Comparison of ENCODE assay signal across 8 cellular contexts in genomic region chr12:98644433-98644711, GRCh38. TPM values are rescaled to one million over a fixed set of nuclear protein-coding genes. Genes with fewer than 3 reads are reported as not detected.
A peak's percentile ranks its signal among the peaks of the same experiment; 100 is the strongest.
DNase-seq lines count a peak whose midpoint lies in the region; ATAC-seq and TF ChIP-seq lines count a peak whose summit lies in the region.

No MANE protein-coding gene starts in this region.

- H3K4me1 ChIP-seq in body of pancreas: peaks cover 19% of the 10 kb centered on the region
- peaks cover 0 to 26% (median 9%) of the 10 kb centered on the region in 4 donors for H3K4me1 ChIP-seq in tibial artery

- no peaks in the 10 kb centered on the region for H3K9me3 ChIP-seq in KOPT-K1 (ENCODE audit: insufficient read depth, low read length, poor library complexity, severe bottlenecking)
- no peaks in the 10 kb centered on the region for H3K9me3 ChIP-seq in body of pancreas
- H3K9me3 ChIP-seq in tibial artery: no peaks in the 10 kb centered on the region

- ATAC-seq in GM21737 (IDR thresholded peaks at IDR 0.05; ENCODE audit: unreplicated experiment) (peak; percentile 11), body of pancreas (no peak)

- TF ChIP-seq POLR2A in body of pancreas (IDR thresholded peaks at IDR 0.05): no peak
- no peak for TF ChIP-seq POLR2A in lower leg skin (IDR thresholded peaks at IDR 0.05)

- H3K4me3 ChIP-seq in body of pancreas (peak overlapping the region; percentile 41 to 94), lower leg skin (ENCODE audit: low read depth, poor library complexity, severe bottlenecking) (peak overlapping the region; percentile 76), tibial artery (peak overlapping the region; percentile 97 to 99)

- DNase-seq in NCI-H1105 (lab: John Stamatoyannopoulos, UW) (peak; percentile 72), NCI-H1105 treated with DMSO at 0.1 percent for 48 hours (lab: John Stamatoyannopoulos, UW) (no peak), body of pancreas (peak in 1 of 4 donors; percentile 24), lower leg skin (ENCODE audit: low spot score in 2 of 2) (no peak), tibial artery (peak in 1 of 2 donors; percentile 24), mesenteric fat pad (ENCODE audit: low spot score) (no peak)

- H3K27me3 ChIP-seq in body of pancreas (no peaks in the 10 kb centered on the region), tibial artery (no peaks in the 10 kb centered on the region)

- intact Hi-C loops in body of pancreas (cut with DNase I): loop anchor here (10.0 kb wide), 1 partner anchor 60 kb away; no protein-coding TSS in a partner anchor
- intact Hi-C loops in lower leg skin (cut with DNase I; ENCODE audit: low total_unique reads): no loop called here
- intact Hi-C loops in tibial artery (cut with DNase I; ENCODE audit: low total_unique reads): loop anchor here (5.0 kb wide), 1 partner anchor 57 kb away; no protein-coding TSS in a partner anchor

- H3K36me3 ChIP-seq in KOPT-K1 (ENCODE audit: insufficient read depth, low read length): peaks cover 20% of the 10 kb centered on the region
- peaks cover 0 to under 1% of the 10 kb centered on the region in 2 donors for H3K36me3 ChIP-seq in body of pancreas (replicated peaks in 1 of 2; ENCODE audit: insufficient read depth in 1 of 2, low read depth in 2 of 2)
- H3K36me3 ChIP-seq in tibial artery: peaks cover 2 to 8% (median 4%) of the 10 kb centered on the region in 3 donors

- H3K27ac ChIP-seq in KOPT-K1 (ENCODE audit: low read depth, low read length, poor library complexity, severe bottlenecking) (peak overlapping the region; percentile 83), body of pancreas (peak overlapping the region; percentile 43 to 88 (median 64)), tibial artery (peak overlapping the region; percentile 90 to 96)

- no peak for TF ChIP-seq CTCF in body of pancreas (IDR thresholded peaks at IDR 0.05)
- no peak for TF ChIP-seq CTCF in lower leg skin (IDR thresholded peaks at IDR 0.05)
- TF ChIP-seq CTCF in tibial artery (IDR thresholded peaks at IDR 0.05): no peak

- 0% methylated on average over 10 of the region's 20 CpGs; no CpG with 5 or more reads in 1 of the 2 donors for WGBS in body of pancreas, 2 donors
- WGBS in lower leg skin, 2 donors: 0% methylated on average over 7 to 20 of the region's 20 CpGs

RNA-seq across cellular contexts. Expression of gene IKBIP, which starts 0.2 kb away (rescaled TPM):
- total RNA-seq in body of pancreas: 1 to 10 TPM; 2.3 to 6.2 TPM
- total RNA-seq in lower leg skin: 1 to 10 TPM in 3 of 4 donors, under 1 TPM in 1; 0.42 to 5.3 (median 3.2) TPM
- 22.6 TPM for total RNA-seq in mesenteric fat pad

RNA-seq across cellular contexts. Expression of gene APAF1, which starts 0.7 kb away (rescaled TPM):
- total RNA-seq in body of pancreas (10 to 100 TPM in 1 of 2 donors, 1 to 10 TPM in 1; 5.9 to 12.2 TPM), lower leg skin (1 to 10 TPM; 5.7 to 8.5 (median 6.5) TPM), mesenteric fat pad (14.6 TPM)

RNA-seq across cellular contexts. Expression of gene SLC25A3, which starts 50.9 kb away (rescaled TPM):
- total RNA-seq in body of pancreas: 100 to 1,000 TPM; 202 to 291 TPM
- total RNA-seq in lower leg skin: 100 to 1,000 TPM; 371 to 467 (median 424) TPM
- 437 TPM for total RNA-seq in mesenteric fat pad
